ENCODE assay signal across 8 cellular contexts in the genomic region with DNA sequence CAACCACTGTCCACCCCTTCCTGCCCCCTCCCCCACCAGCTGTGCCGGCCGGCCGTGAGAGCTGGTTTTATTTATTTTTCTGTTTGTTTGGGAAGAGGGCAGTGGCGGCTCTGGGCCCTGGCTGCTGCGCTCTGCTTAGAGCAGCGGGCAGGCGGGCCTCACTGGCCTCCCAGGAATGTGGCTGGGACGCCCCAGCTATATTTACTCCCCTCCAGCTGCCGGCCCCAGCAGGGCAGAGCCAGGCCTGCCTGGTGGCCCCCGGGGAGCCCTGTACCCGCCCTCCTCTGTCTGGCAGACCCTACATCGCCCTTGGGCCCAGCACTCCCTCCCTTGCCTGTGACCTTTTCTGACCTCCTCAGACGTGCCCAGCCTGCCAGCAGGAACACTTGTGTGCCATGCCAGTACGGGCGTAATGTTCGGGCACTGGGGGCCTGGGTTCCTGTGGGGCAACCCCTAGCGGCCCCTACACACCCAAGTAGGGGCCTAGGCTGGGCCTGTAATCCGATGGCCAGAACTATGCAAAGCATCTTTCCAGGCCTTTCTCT. TPM values are rescaled to one million over a fixed set of nuclear protein-coding genes. Genes with fewer than 3 reads are reported as not detected.
DNase-seq lines count a peak whose midpoint lies in the region; ATAC-seq and TF ChIP-seq lines count a peak whose summit lies in the region.

No MANE protein-coding gene starts in this region.

- intact Hi-C loops in activated naive CD4-positive, alpha-beta T cell treated with anti-CD3 and anti-CD28 coated beads for 36 hours (cut with micrococcal nuclease): no loop called here

- H3K27me3 ChIP-seq in duodenal mucosa (ENCODE audit: control insufficient read depth in 1 of 2, insufficient read depth in 2 of 2, low read length in 2 of 2): no peaks in the 10 kb centered on the region
- no peaks in the 10 kb centered on the region for H3K27me3 ChIP-seq in thymus (ENCODE audit: control insufficient read depth, insufficient read depth)

- CTCF ChIA-PET in activated naive CD4-positive, alpha-beta T cell treated with anti-CD3 and anti-CD28 coated beads for 36 hours (lab: Charles Lee): interaction anchor here (0.8 kb wide), 1 partner anchor 22 kb away, joined by 3 read pairs; no protein-coding TSS in a partner anchor

- H3K4me1 Mint-ChIP-seq in activated naive CD4-positive, alpha-beta T cell treated with anti-CD3 and anti-CD28 coated beads for 36 hours (ENCODE audit: low read depth): peaks cover 19% of the 10 kb centered on the region

- peak overlapping the region in 1 of 2 donors; percentile 16 for H3K9ac ChIP-seq in duodenal mucosa (ENCODE audit: low read depth in 1 of 2, low read length in 2 of 2)

- no peaks in the 10 kb centered on the region for H3K36me3 Mint-ChIP-seq in activated naive CD4-positive, alpha-beta T cell treated with anti-CD3 and anti-CD28 coated beads for 36 hours (ENCODE audit: low read depth)

- H3K27me3 Mint-ChIP-seq in activated naive CD4-positive, alpha-beta T cell treated with anti-CD3 and anti-CD28 coated beads for 36 hours (ENCODE audit: low read depth): peaks cover 36% of the 10 kb centered on the region

- no peaks in the 10 kb centered on the region for H3K36me3 ChIP-seq in duodenal mucosa (ENCODE audit: control insufficient read depth in 1 of 2, insufficient read depth in 2 of 2, low read length in 2 of 2)
- peaks cover 18% of the 10 kb centered on the region for H3K36me3 ChIP-seq in mesodermal cell (ENCODE audit: control insufficient read depth, insufficient read depth, low read length)
- no peaks in the 10 kb centered on the region for H3K36me3 ChIP-seq in thymus (ENCODE audit: control insufficient read depth, insufficient read depth)

- H3K4me1 ChIP-seq in duodenal mucosa (ENCODE audit: control insufficient read depth in 1 of 2, insufficient read depth in 2 of 2, low read length in 2 of 2): peaks cover 65 to 77% of the 10 kb centered on the region in 2 donors
- peaks cover 86% of the 10 kb centered on the region for H3K4me1 ChIP-seq in mesodermal cell (ENCODE audit: control insufficient read depth, insufficient read depth, low read length, poor library complexity, severe bottlenecking)
- peaks cover 74% of the 10 kb centered on the region for H3K4me1 ChIP-seq in thymus (ENCODE audit: control insufficient read depth, insufficient read depth, low read length)

- no peak overlapping the region for H3K4me3 ChIP-seq in duodenal mucosa (ENCODE audit: low read depth in 1 of 2, low read length in 2 of 2)
- peak overlapping the region; percentile 12 for H3K4me3 ChIP-seq in mesodermal cell (ENCODE audit: extremely low read depth, insufficient read depth, low read length, poor library complexity, severe bottlenecking)
- no peak overlapping the region for H3K4me3 ChIP-seq in thymus (ENCODE audit: low read length)

- H3K27ac Mint-ChIP-seq in activated naive CD4-positive, alpha-beta T cell treated with anti-CD3 and anti-CD28 coated beads for 36 hours: no peak overlapping the region

- no peak for TF ChIP-seq RAD21 in Ishikawa (IDR thresholded peaks at IDR 0.05; ENCODE audit: low read depth)

- H3K9me3 ChIP-seq in duodenal mucosa (ENCODE audit: control insufficient read depth in 1 of 2, low read length in 2 of 2): no peaks in the 10 kb centered on the region
- H3K9me3 ChIP-seq in mesodermal cell (ENCODE audit: control insufficient read depth, low read length): no peaks in the 10 kb centered on the region
- H3K9me3 ChIP-seq in thymus (ENCODE audit: control insufficient read depth): no peaks in the 10 kb centered on the region

- no peak for ATAC-seq in GM18502 (IDR thresholded peaks at IDR 0.05; ENCODE audit: poor library complexity, unreplicated experiment)

- H3K4me3 Mint-ChIP-seq in activated naive CD4-positive, alpha-beta T cell treated with anti-CD3 and anti-CD28 coated beads for 36 hours: no peak overlapping the region

- no peaks in the 10 kb centered on the region for H3K9me3 Mint-ChIP-seq in activated naive CD4-positive, alpha-beta T cell treated with anti-CD3 and anti-CD28 coated beads for 36 hours

- H3K27ac ChIP-seq in duodenal mucosa (ENCODE audit: low read depth, low read length) (peak overlapping the region; percentile 51), mesodermal cell (ENCODE audit: low read depth, low read length, severe bottlenecking) (peak overlapping the region; percentile 93), thymus (ENCODE audit: low read depth) (peak overlapping the region; percentile 72)

- DNase-seq in NCI-H2107 (lab: John Stamatoyannopoulos, UW): no peak
- DNase-seq in activated naive CD4-positive, alpha-beta T cell treated with anti-CD3 and anti-CD28 coated beads for 36 hours: no peak
- DNase-seq in activated CD4-positive, alpha-beta T cell treated with anti-CD3 and anti-CD28 coated beads, Interleukin-2, amount 50 U/mL, for 4 hours: no peak

- 64 to 66% methylated on average over 14 of the region's 18 CpGs for WGBS in mesodermal cell (ENCODE audit: insufficient coverage in 2 of 2), 2 experiments
- 72% methylated on average over 18 of the region's 18 CpGs for WGBS in thymus

- TF ChIP-seq EP300 in Ishikawa (IDR thresholded peaks at IDR 0.05; ENCODE audit: borderline replicate concordance): peak; percentile 67

TF ChIP-seq in Ishikawa, 13 proteins besides CTCF, POLR2A, EP300 and RAD21:
- no peak for TF ChIP-seq EGR1 (IDR thresholded peaks at IDR 0.05)
- TF ChIP-seq NFIC (IDR thresholded peaks at IDR 0.05): peak; percentile 66
- TF ChIP-seq CREB1 (IDR thresholded peaks at IDR 0.05; ENCODE audit: low read depth): no peak
- no peak for TF ChIP-seq YY1 (IDR thresholded peaks at IDR 0.05; ENCODE audit: low read depth)
- TF ChIP-seq TCF12 (IDR thresholded peaks at IDR 0.05; ENCODE audit: low read depth): peak; percentile 90
- no peak for TF ChIP-seq TAF1 (IDR thresholded peaks at IDR 0.05; ENCODE audit: low read depth)
- TF ChIP-seq FOXM1 (IDR thresholded peaks at IDR 0.05; ENCODE audit: borderline replicate concordance, low read depth): peak; percentile 38; the same call in 1 of the 2 replicates
- TF ChIP-seq CEBPB (IDR thresholded peaks at IDR 0.05): no peak
- TF ChIP-seq ZBTB7A (IDR thresholded peaks at IDR 0.05; ENCODE audit: low read depth): no peak
- TF ChIP-seq, protein P1, sequence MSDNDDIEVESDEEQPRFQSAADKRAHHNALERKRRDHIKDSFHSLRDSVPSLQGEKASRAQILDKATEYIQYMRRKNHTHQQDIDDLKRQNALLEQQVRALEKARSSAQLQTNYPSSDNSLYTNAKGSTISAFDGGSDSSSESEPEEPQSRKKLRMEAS (IDR thresholded peaks at IDR 0.05): peak; percentile 16; the same call in 1 of the 2 replicates
- TF ChIP-seq, protein P2, sequence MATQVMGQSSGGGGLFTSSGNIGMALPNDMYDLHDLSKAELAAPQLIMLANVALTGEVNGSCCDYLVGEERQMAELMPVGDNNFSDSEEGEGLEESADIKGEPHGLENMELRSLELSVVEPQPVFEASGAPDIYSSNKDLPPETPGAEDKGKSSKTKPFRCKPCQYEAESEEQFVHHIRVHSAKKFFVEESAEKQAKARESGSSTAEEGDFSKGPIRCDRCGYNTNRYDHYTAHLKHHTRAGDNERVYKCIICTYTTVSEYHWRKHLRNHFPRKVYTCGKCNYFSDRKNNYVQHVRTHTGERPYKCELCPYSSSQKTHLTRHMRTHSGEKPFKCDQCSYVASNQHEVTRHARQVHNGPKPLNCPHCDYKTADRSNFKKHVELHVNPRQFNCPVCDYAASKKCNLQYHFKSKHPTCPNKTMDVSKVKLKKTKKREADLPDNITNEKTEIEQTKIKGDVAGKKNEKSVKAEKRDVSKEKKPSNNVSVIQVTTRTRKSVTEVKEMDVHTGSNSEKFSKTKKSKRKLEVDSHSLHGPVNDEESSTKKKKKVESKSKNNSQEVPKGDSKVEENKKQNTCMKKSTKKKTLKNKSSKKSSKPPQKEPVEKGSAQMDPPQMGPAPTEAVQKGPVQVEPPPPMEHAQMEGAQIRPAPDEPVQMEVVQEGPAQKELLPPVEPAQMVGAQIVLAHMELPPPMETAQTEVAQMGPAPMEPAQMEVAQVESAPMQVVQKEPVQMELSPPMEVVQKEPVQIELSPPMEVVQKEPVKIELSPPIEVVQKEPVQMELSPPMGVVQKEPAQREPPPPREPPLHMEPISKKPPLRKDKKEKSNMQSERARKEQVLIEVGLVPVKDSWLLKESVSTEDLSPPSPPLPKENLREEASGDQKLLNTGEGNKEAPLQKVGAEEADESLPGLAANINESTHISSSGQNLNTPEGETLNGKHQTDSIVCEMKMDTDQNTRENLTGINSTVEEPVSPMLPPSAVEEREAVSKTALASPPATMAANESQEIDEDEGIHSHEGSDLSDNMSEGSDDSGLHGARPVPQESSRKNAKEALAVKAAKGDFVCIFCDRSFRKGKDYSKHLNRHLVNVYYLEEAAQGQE (IDR thresholded peaks at IDR 0.05; ENCODE audit: low read depth): no peak
- TF ChIP-seq, protein P3, sequence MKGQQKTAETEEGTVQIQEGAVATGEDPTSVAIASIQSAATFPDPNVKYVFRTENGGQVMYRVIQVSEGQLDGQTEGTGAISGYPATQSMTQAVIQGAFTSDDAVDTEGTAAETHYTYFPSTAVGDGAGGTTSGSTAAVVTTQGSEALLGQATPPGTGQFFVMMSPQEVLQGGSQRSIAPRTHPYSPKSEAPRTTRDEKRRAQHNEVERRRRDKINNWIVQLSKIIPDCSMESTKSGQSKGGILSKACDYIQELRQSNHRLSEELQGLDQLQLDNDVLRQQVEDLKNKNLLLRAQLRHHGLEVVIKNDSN (IDR thresholded peaks at IDR 0.05): no peak
- TF ChIP-seq TEAD4 (IDR thresholded peaks at IDR 0.05): peak; percentile 83

RNA-seq across cellular contexts. Expression of a gene that starts 7.7 kb away (rescaled TPM):
- polyA plus RNA-seq in mesodermal cell (2013, experiment 1 of 2): 118 TPM
- polyA plus RNA-seq in mesodermal cell (2013, experiment 2 of 2): 93.8 TPM
- polyA plus RNA-seq in thymus: 47.9 TPM
- total RNA-seq in activated naive CD4-positive, alpha-beta T cell treated with anti-CD3 and anti-CD28 coated beads for 36 hours: 1 to 10 TPM; 1.2 to 1.7 TPM
